ENCODE assay signal across 11 cellular contexts in the genomic region with DNA sequence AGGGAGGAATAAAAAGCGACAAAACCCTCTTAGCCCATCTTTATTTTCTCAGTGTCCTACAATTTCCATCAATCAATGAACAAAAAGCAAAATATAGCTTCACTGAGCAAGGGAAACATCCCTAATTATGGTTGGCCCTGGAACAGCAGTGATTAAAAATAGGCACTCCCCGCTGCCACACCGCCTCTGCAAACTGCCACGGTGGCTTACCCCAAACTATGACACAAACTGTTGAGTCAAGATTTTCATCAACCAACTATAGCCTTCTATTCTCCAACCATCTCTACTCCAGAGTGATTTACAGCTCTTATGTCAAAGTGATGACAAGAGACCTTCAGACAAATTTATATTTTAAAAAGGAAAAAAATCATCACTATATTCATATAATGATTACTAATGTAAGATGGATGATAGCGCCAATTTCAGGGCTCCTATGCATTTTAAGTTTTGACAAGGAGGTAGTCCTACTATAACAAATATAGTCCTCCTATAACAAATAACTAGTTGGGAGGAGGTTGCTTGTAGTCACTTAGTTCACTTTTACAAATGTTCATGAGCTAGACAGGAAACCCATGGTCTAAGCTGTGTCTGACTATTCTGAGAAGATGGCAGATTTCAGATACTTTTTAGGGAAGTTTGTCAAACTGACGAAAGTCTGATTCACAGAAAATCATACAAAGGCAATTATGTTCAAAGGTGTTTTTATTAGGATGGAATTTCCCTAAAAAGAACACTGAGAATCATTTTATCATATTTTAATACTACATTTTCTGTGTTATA. TPM values are rescaled to one million over a fixed set of nuclear protein-coding genes. Genes with fewer than 3 reads are reported as not detected.
DNase-seq lines count a peak whose midpoint lies in the region; TF ChIP-seq lines count a peak whose summit lies in the region.
"Had no signal": no experiment of that assay in that cellular context is flagged by ENCODE, and none has a peak within 500 bp of the region (broad histone marks: within the 10 kb centered on the region; RNA-seq: fewer than 3 reads in every experiment).

No MANE protein-coding gene starts in this region.

- H3K4me1 ChIP-seq in OCI-LY7 (ENCODE audit: insufficient read depth, low read length, poor library complexity, severe bottlenecking) = no peaks in the 10 kb centered on the region
- H3K4me1 ChIP-seq: parathyroid adenoma had no signal

- H4K20me1 ChIP-seq in OCI-LY7 (ENCODE audit: insufficient read depth, low read length) = no peaks in the 10 kb centered on the region

- TF ChIP-seq CTCF in nephron progenitor cell (IDR thresholded peaks at IDR 0.05) (no peak), OCI-LY7 (conservative IDR thresholded peaks at IDR 0.05; ENCODE audit: low read length) (no peak), chondrocyte (IDR thresholded peaks at IDR 0.05) (no peak)

- POLR2A ChIA-PET in OCI-LY7 (lab: Charles Lee) = no interaction called here

- H3K4me1 Mint-ChIP-seq in nephron progenitor cell (peaks cover 11% of the 10 kb centered on the region), chondrocyte (ENCODE audit: low read depth) (peaks cover 5% of the 10 kb centered on the region)

- H3K79me2 ChIP-seq in OCI-LY7 (ENCODE audit: insufficient read depth, low read depth, low read length) = no peaks in the 10 kb centered on the region
- H3K79me2 ChIP-seq: parathyroid adenoma had no signal

- H3K9me2 ChIP-seq in OCI-LY7 (ENCODE audit: insufficient read depth, low read length) = no peaks in the 10 kb centered on the region

- no peak overlapping the region for H3K4me3 ChIP-seq in OCI-LY7 (ENCODE audit: low read depth, low read length, poor library complexity, severe bottlenecking)
- H3K4me3 ChIP-seq: cardiac muscle cell had no signal

- H3K27me3 Mint-ChIP-seq in nephron progenitor cell (ENCODE audit: low read depth, poor library complexity) = no peaks in the 10 kb centered on the region
- no peaks in the 10 kb centered on the region for H3K27me3 Mint-ChIP-seq in chondrocyte (ENCODE audit: low read depth)

- H3K36me3 Mint-ChIP-seq in nephron progenitor cell (ENCODE audit: low read depth) (peaks cover 40% of the 10 kb centered on the region), chondrocyte (ENCODE audit: low read depth) (peaks cover 5% of the 10 kb centered on the region)

- BruUV-seq in OCI-LY7 (replicated peaks; lab: Mats Ljungman, UMichigan) = no TSS peak

- H3K9me3 Mint-ChIP-seq in nephron progenitor cell (peaks cover 8% of the 10 kb centered on the region), chondrocyte (ENCODE audit: low read depth) (peaks cover 2% of the 10 kb centered on the region)

- H3K36me3 ChIP-seq in OCI-LY7 (ENCODE audit: insufficient read depth, low read length) = no peaks in the 10 kb centered on the region
- H3K36me3 ChIP-seq: cardiac muscle cell had no signal

- no peak overlapping the region for H3K4me2 ChIP-seq in OCI-LY7 (ENCODE audit: low read length)

- CTCF ChIA-PET in OCI-LY7 (lab: Charles Lee; ENCODE audit: unreplicated experiment) = no interaction called here

- intact Hi-C loops in OCI-LY7 (cut with micrococcal nuclease; ENCODE audit: unreplicated experiment) = no loop called here

- no peaks in the 10 kb centered on the region for H3K9me3 ChIP-seq in OCI-LY7 (ENCODE audit: low read length)

- peak overlapping the region; percentile 30 for H3K27ac Mint-ChIP-seq in nephron progenitor cell
- H3K27ac Mint-ChIP-seq in chondrocyte (ENCODE audit: unreplicated experiment) = no peak overlapping the region

- H2AFZ ChIP-seq in OCI-LY7 (ENCODE audit: low read length) = no peak overlapping the region
- H2AFZ ChIP-seq: parathyroid adenoma had no signal

- DNase-seq in CD1c-positive myeloid dendritic cell (ENCODE audit: extremely low spot score) = peak; percentile 57
- DNase-seq in MV-4-11 (lab: John Stamatoyannopoulos, UW) = peak; percentile 84
- DNase-seq in nephron progenitor cell = no peak
- DNase-seq in effector CD8-positive, alpha-beta T cell (lab: John Stamatoyannopoulos, UW) = no peak
- DNase-seq in NCI-H2107 (lab: John Stamatoyannopoulos, UW) = no peak
- DNase-seq in OCI-LY7 (ENCODE audit: low spot score) = no peak
- DNase-seq in chondrocyte (ENCODE audit: low spot score) = no peak
- DNase-seq: foreskin fibroblast had no signal

- H3K27ac ChIP-seq in angular gyrus (ENCODE audit: low read depth, low read length) = peak overlapping the region; percentile 52
- no peak overlapping the region for H3K27ac ChIP-seq in OCI-LY7 (ENCODE audit: low read depth, low read length, poor library complexity, severe bottlenecking)
- H3K27ac ChIP-seq: cardiac muscle cell, parathyroid adenoma had no signal

- H3K4me3 Mint-ChIP-seq in nephron progenitor cell (no peak overlapping the region), chondrocyte (ENCODE audit: unreplicated experiment) (no peak overlapping the region)

RNA-seq across cellular contexts. Expression of gene DENND11, which starts 26.3 kb away (rescaled TPM):
- total RNA-seq in OCI-LY7 (2014; rRNA removed; shearing (Covaris generic)) = 3.8 and 4.9 TPM in 2 replicates
- total RNA-seq in OCI-LY7 (2022) = 9.7 and 9.9 TPM in 2 replicates
- 8.0 to 9.2 TPM (median 8.5 TPM) in 3 replicates for total RNA-seq in chondrocyte

RNA-seq across cellular contexts. Expression of gene WEE2, which starts 32.5 kb away (rescaled TPM):
- total RNA-seq in OCI-LY7 (2014; rRNA removed; shearing (Covaris generic)) = not detected in 2 replicates
- total RNA-seq in OCI-LY7 (2022) (not detected in 2 replicates), chondrocyte (not detected in 3 replicates)

Comparison
In these comparisons a context has a peak if more than half of its experiments do, and no peak if none do; other contexts are left out.
1. DNase-seq: peak in CD1c-positive myeloid dendritic cell (single experiment) and MV-4-11 (single experiment); none in nephron progenitor cell (single experiment), effector CD8-positive, alpha-beta T cell (single experiment), NCI-H2107 (single experiment), OCI-LY7 (single experiment) and chondrocyte (single experiment).